Comparison of ENCODE assay signal across 1 cellular context in genomic region chr15:62758126-62758951, GRCh38.
TF ChIP-seq lines count a peak whose summit lies in the region.

No MANE protein-coding gene starts in this region.

TF ChIP-seq in SK-N-SH, 30 proteins besides CTCF, POLR2A, EP300 and RAD21 (continued from another document):
- TF ChIP-seq PBX3 (IDR thresholded peaks at IDR 0.05) (peak; percentile 55), TCF12 (IDR thresholded peaks at IDR 0.05) (peak; percentile 73)
